Comparison of ENCODE assay signal across 13 cellular contexts in genomic region chr5:65262094-65262493, GRCh38.
DNase-seq lines count a peak whose midpoint lies in the region; ATAC-seq and TF ChIP-seq lines count a peak whose summit lies in the region.
"Had no signal": no experiment of that assay in that cellular context is flagged by ENCODE, and none has a peak within 500 bp of the region (broad histone marks: within the 10 kb centered on the region; RNA-seq: fewer than 3 reads in every experiment).

No MANE protein-coding gene starts in this region.

- H3K4me3 ChIP-seq in GM23248 = 0 out of 2 replicates have a peak overlapping the region, but pooled peaks have one; percentile 10
- no peak overlapping the region for H3K4me3 ChIP-seq in osteoblast (ENCODE audit: insufficient read depth, low read length)
- H3K4me3 ChIP-seq: colonic mucosa had no signal

- no peaks in the 10 kb centered on the region for H3K9me3 ChIP-seq in GM23248 (ENCODE audit: low read depth)
- H3K9me3 ChIP-seq in osteoblast (ENCODE audit: low read depth, low read length) = no peaks in the 10 kb centered on the region
- H3K9me3 ChIP-seq: colonic mucosa had no signal

- H3K4me2 ChIP-seq in GM23248 (ENCODE audit: unreplicated experiment) = peak overlapping the region; percentile 42
- peak overlapping the region; percentile 73 for H3K4me2 ChIP-seq in osteoblast (ENCODE audit: insufficient read depth, low read length)

- TF ChIP-seq CTCF in osteoblast (IDR thresholded peaks at IDR 0.05; ENCODE audit: extremely low read depth, low read depth, low read length) = no peak

- H3F3A ChIP-seq in GM23248 (ENCODE audit: insufficient read depth) = peaks cover 56% of the 10 kb centered on the region

- H3K27me3 ChIP-seq in GM23248 (replicated peaks; ENCODE audit: insufficient read depth) (no peaks in the 10 kb centered on the region), osteoblast (ENCODE audit: insufficient read depth, low read length) (no peaks in the 10 kb centered on the region)
- H3K27me3 ChIP-seq: colonic mucosa had no signal

- no peak overlapping the region for H2AFZ ChIP-seq in GM23248
- no peak overlapping the region for H2AFZ ChIP-seq in osteoblast (ENCODE audit: low read length)

- ATAC-seq in GM19452 (IDR thresholded peaks at IDR 0.05; ENCODE audit: unreplicated experiment) (no peak), HG03139 (IDR thresholded peaks at IDR 0.05; ENCODE audit: unreplicated experiment) (no peak), GM21825 (IDR thresholded peaks at IDR 0.05; ENCODE audit: unreplicated experiment) (no peak)
- ATAC-seq: naive thymus-derived CD4-positive, alpha-beta T cell had no signal

- in situ Hi-C loops in GM23248 (cut with MboI) = no loop called here

- H4K20me1 ChIP-seq in GM23248 (ENCODE audit: insufficient read depth) (no peaks in the 10 kb centered on the region), osteoblast (ENCODE audit: insufficient read depth, low read length) (no peaks in the 10 kb centered on the region)

- H3K9me2 ChIP-seq in GM23248 (ENCODE audit: insufficient read depth) = no peaks in the 10 kb centered on the region

- DNase-seq in GM23248 (peak; percentile 23), NCI-H2227 (lab: John Stamatoyannopoulos, UW; ENCODE audit: unreplicated experiment) (peak; percentile 51), cerebellum (ENCODE audit: low spot score) (peak; percentile 0), osteoblast (ENCODE audit: insufficient read length, low spot score, missing footprints) (no peak)
- no peak for DNase-seq in activated CD8-positive, alpha-beta memory T cell treated with anti-CD3 and anti-CD28 coated beads, Interleukin-2, amount 50 U/mL, for 48 hours
- DNase-seq: activated T-cell treated with anti-CD3 and anti-CD28 coated beads, Interleukin-2, amount 50 U/mL, for 48 hours; colonic mucosa; GDM1; naive thymus-derived CD4-positive, alpha-beta T cell; stimulated activated CD4-positive, alpha-beta T cell treated with anti-CD3 and anti-CD28 coated beads, Interleukin-1b, Interleukin-23, amount 100 ng/mL, for 48 hours had no signal

- peaks cover 30% of the 10 kb centered on the region for H3K4me1 ChIP-seq in GM23248 (ENCODE audit: insufficient read depth)
- H3K4me1 ChIP-seq in osteoblast (ENCODE audit: insufficient read depth, low read length) = peaks cover 29% of the 10 kb centered on the region
- H3K4me1 ChIP-seq: colonic mucosa had no signal

- H3K36me3 ChIP-seq in GM23248 (ENCODE audit: low read depth) (peaks cover 46% of the 10 kb centered on the region), osteoblast (ENCODE audit: insufficient read depth, low read length) (peaks cover 31% of the 10 kb centered on the region)
- H3K36me3 ChIP-seq: colonic mucosa had no signal

- H3K9ac ChIP-seq in GM23248 = no peak overlapping the region

- H3K27ac ChIP-seq in GM23248 = peak overlapping the region; percentile 42
- peak overlapping the region; percentile 72 for H3K27ac ChIP-seq in osteoblast (ENCODE audit: low read depth, low read length)
- H3K27ac ChIP-seq: colonic mucosa had no signal

- 96 to 98% methylated on average over 3 of the region's 3 CpGs for WGBS in GM23248 (ENCODE audit: low coverage in 1 of 2, low lambda C conversion rate in 2 of 2, missing lambda C conversion rate in 2 of 2), 2 experiments

- no peaks in the 10 kb centered on the region for H3K79me2 ChIP-seq in GM23248 (ENCODE audit: insufficient read depth)
- no peaks in the 10 kb centered on the region for H3K79me2 ChIP-seq in osteoblast (ENCODE audit: insufficient read depth, low read length)

Comparison
In these comparisons a context has a peak if more than half of its experiments do, and no peak if none do; other contexts are left out.
1. DNase-seq: peak in GM23248 (single experiment), NCI-H2227 (single experiment) and cerebellum (single experiment); none in osteoblast (single experiment) and activated CD8-positive, alpha-beta memory T cell treated with anti-CD3 and anti-CD28 coated beads, Interleukin-2, amount 50 U/mL, for 48 hours (single experiment).